In the genomic region with DNA sequence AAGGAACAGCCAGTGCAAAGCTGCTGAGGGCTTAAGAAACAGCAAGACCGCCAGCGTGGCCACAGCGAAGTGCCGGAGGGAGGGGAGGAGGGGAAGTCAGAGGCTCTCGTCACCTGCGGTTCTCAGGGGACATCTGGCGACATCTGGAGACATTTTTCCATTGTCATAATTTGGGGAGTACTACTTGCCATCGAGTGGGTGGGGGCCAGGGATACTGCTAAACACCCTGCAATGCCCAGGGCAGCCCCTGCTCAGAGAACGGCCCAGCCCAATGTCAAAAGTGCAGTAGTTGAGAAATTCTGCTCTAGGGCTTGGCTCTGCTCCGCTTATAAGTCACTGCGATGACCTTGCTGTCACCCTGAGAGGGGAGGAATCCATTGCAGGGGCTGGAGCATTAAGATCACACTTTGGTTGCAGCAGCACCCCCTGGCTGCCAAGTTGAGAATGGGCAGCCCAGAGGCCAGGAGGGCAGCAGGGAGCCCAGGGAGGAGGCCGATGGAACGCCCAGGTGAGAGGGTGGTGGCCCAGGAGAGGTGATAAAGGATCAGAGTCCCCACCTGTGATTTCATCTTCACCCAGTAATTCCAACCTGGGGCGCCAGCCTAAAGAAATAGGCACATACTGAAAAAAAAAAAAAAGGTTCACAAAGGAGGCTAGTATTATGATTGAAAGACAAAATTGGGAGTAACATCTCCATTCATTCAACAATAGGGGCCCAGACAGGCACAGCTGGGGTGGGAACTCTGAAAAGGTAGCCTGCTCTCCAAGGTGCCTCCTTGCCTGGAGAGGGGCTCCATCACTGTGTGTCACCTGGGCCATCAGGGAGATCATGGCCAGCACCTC, we compare ENCODE assay signal across 8 cellular contexts.
DNase-seq lines count a peak whose midpoint lies in the region; ATAC-seq, FAIRE-seq and TF ChIP-seq lines count a peak whose summit lies in the region.

No MANE protein-coding gene starts in this region.

- no peak overlapping the region for H3K4me3 Mint-ChIP-seq in activated naive CD4-positive, alpha-beta T cell treated with anti-CD3 and anti-CD28 coated beads, Interleukin-2, amount 10 ng/mL, durations not matched to agents 7 days and 5 days
- no peak overlapping the region for H3K4me3 Mint-ChIP-seq in T-cell

- H3K9me3 ChIP-seq in K562 (replicated peaks; ENCODE audit: control insufficient read depth, insufficient read depth, low read depth, low read length): no peaks in the 10 kb centered on the region
- H3K9me3 ChIP-seq in right lobe of liver: no peaks in the 10 kb centered on the region

- TF ChIP-seq CTCF in K562 (IDR thresholded peaks at IDR 0.05 in 2 of 3, conservative IDR thresholded peaks at IDR 0.05 in 1 of 3; ENCODE audit: insufficient read depth in 2 of 3, low read depth in 1 of 3, low read length in 3 of 3): peak; percentile 77 to 89 (median 81)
- TF ChIP-seq CTCF in right lobe of liver (IDR thresholded peaks at IDR 0.05): peak; percentile 34 to 56 (median 46)

- peaks cover under 1 to 41% of the 10 kb centered on the region in 2 experiments; a peak in 4 of 5 replicates for H3K27me3 ChIP-seq in K562 (ENCODE audit: control insufficient read depth in 2 of 2, insufficient read depth in 2 of 2, low read length in 2 of 2)
- no peaks in the 10 kb centered on the region for H3K27me3 ChIP-seq in right lobe of liver

- H3K9ac ChIP-seq in K562 (ENCODE audit: insufficient read depth in 1 of 2, low read depth in 2 of 2, low read length in 2 of 2): no peak overlapping the region

- H3K27ac ChIP-seq in K562 (ENCODE audit: extremely low read depth, low read depth, low read length) (no peak overlapping the region), right lobe of liver (no peak overlapping the region)

- no peaks in the 10 kb centered on the region for H3K9me1 ChIP-seq in K562 (ENCODE audit: control insufficient read depth, insufficient read depth, low read length)

- peaks cover 5% of the 10 kb centered on the region in 2 experiments; a peak in 4 of 5 replicates for H3K4me1 ChIP-seq in K562 (replicated peaks in 1 of 2; ENCODE audit: control insufficient read depth in 2 of 2, insufficient read depth in 2 of 2, low read length in 2 of 2)
- no peaks in the 10 kb centered on the region for H3K4me1 ChIP-seq in right lobe of liver

- H4K20me1 ChIP-seq in K562 (replicated peaks; ENCODE audit: control insufficient read depth, insufficient read depth, low read length): 0 out of 2 replicates have a peak, but pooled peaks cover 4% of the 10 kb centered on the region

- CTCF ChIA-PET in activated naive CD4-positive, alpha-beta T cell treated with anti-CD3 and anti-CD28 coated beads, Interleukin-2, amount 10 ng/mL, durations not matched to agents 7 days and 5 days (lab: Charles Lee): interaction anchor here (1.1 kb wide), 1 partner anchor 497 kb away, joined by 5 read pairs; no protein-coding TSS in a partner anchor
- CTCF ChIA-PET in K562 (lab: Yijun Ruan, JAX; ENCODE audit: low intra/inter-chr PET ratio): interaction anchor here (0.6 to 1.2 kb wide), 2 partner anchors 498 to 1392 kb away, joined by 3 to 4 read pairs; no protein-coding TSS in a partner anchor
- CTCF ChIA-PET in T-cell (lab: Charles Lee): no interaction called here

- no peaks in the 10 kb centered on the region for H3K36me3 Mint-ChIP-seq in activated naive CD4-positive, alpha-beta T cell treated with anti-CD3 and anti-CD28 coated beads, Interleukin-2, amount 10 ng/mL, durations not matched to agents 7 days and 5 days
- no peaks in the 10 kb centered on the region for H3K36me3 Mint-ChIP-seq in T-cell

- POLR2A ChIA-PET in K562 (lab: Yijun Ruan, JAX) (no interaction called here), T-cell (lab: Charles Lee) (no interaction called here)

- no peaks in the 10 kb centered on the region for H3K79me2 ChIP-seq in K562 (ENCODE audit: control insufficient read depth, insufficient read depth, low read length)

- peaks cover 9% of the 10 kb centered on the region for H3K27me3 Mint-ChIP-seq in activated naive CD4-positive, alpha-beta T cell treated with anti-CD3 and anti-CD28 coated beads, Interleukin-2, amount 10 ng/mL, durations not matched to agents 7 days and 5 days
- H3K27me3 Mint-ChIP-seq in T-cell: peaks cover 0 to 5% of the 10 kb centered on the region in 2 donors

- peak overlapping the region; percentile 33; the same call in 1 of the 2 replicates for H3K4me2 ChIP-seq in K562 (ENCODE audit: insufficient read depth, low read length)

- H3K27ac Mint-ChIP-seq in activated naive CD4-positive, alpha-beta T cell treated with anti-CD3 and anti-CD28 coated beads, Interleukin-2, amount 10 ng/mL, durations not matched to agents 7 days and 5 days: no peak overlapping the region
- no peak overlapping the region for H3K27ac Mint-ChIP-seq in T-cell

- intact Hi-C loops in K562 (cut with micrococcal nuclease): loop anchor here (2.0 to 5.0 kb wide), 2 partner anchors 71 to 496 kb away; no protein-coding TSS in a partner anchor
- intact Hi-C loops in right lobe of liver (cut with DNase I): no loop called here

- no peaks in the 10 kb centered on the region for H3K36me3 ChIP-seq in K562 (ENCODE audit: control insufficient read depth, insufficient read depth, low read length)
- no peaks in the 10 kb centered on the region for H3K36me3 ChIP-seq in right lobe of liver

- ATAC-seq in K562 (peak; percentile 95), right lobe of liver (peak; percentile 46 to 68 (median 62)), GM19397 (IDR thresholded peaks at IDR 0.05; ENCODE audit: unreplicated experiment) (no peak), T-cell (replicated peaks in 1 of 4) (no peak)

- H3K4me3 ChIP-seq in K562 (no peak overlapping the region), right lobe of liver (no peak overlapping the region)

- WGBS in K562 (ENCODE audit: insufficient coverage, low coverage, missing lambda C conversion rate): 8% methylated on average over 14 of the region's 14 CpGs
- 39% methylated on average over 11 of the region's 14 CpGs for WGBS in right lobe of liver (ENCODE audit: insufficient coverage, low coverage, low lambda C conversion rate, missing lambda C conversion rate)

- peak; percentile 26 to 51; a peak in 2 of 4 replicates for TF ChIP-seq RAD21 in K562 (CRISPR knock-in tag; conservative IDR thresholded peaks at IDR 0.05 in 1 of 2, IDR thresholded peaks at IDR 0.05 in 1 of 2)

- H3K4me1 Mint-ChIP-seq in activated naive CD4-positive, alpha-beta T cell treated with anti-CD3 and anti-CD28 coated beads, Interleukin-2, amount 10 ng/mL, durations not matched to agents 7 days and 5 days: no peaks in the 10 kb centered on the region
- no peaks in the 10 kb centered on the region for H3K4me1 Mint-ChIP-seq in T-cell

- H2AFZ ChIP-seq in K562 (ENCODE audit: low read depth, low read length): peak overlapping the region; percentile 33; the same call in 1 of the 2 replicates

- DNase-seq in activated naive CD4-positive, alpha-beta T cell treated with anti-CD3 and anti-CD28 coated beads, Interleukin-2, amount 10 ng/mL, durations not matched to agents 7 days and 5 days: peak; percentile 24
- DNase-seq in activated naive CD4-positive, alpha-beta T cell treated with anti-CD3 and anti-CD28 coated beads, Interleukin-2, amount 50 U/mL, for 16 hours: no peak
- DNase-seq in M059J (ENCODE audit: low read depth): peak; percentile 77
- DNase-seq in K562 (ENCODE audit: extremely low read depth in 1 of 4, low spot score in 3 of 4): peak; percentile 66 to 81 (median 76)
- DNase-seq in right lobe of liver: no peak
- no peak for DNase-seq in LoVo (ENCODE audit: low spot score)
- no peak for DNase-seq in T-cell

- in situ Hi-C loops in K562 (cut with MboI): no loop called here

- H3K9me3 Mint-ChIP-seq in activated naive CD4-positive, alpha-beta T cell treated with anti-CD3 and anti-CD28 coated beads, Interleukin-2, amount 10 ng/mL, durations not matched to agents 7 days and 5 days: no peaks in the 10 kb centered on the region
- H3K9me3 Mint-ChIP-seq in T-cell: peaks cover 0 to 8% (median 3%) of the 10 kb centered on the region in 3 donors

- peak; percentile 80 for FAIRE-seq in K562 (lab: Jason Lieb, UNC)

- no TSS peak for BruUV-seq in K562 (replicated peaks; lab: Mats Ljungman, UMichigan)

- no peak for TF ChIP-seq POLR2A in K562 (conservative IDR thresholded peaks at IDR 0.05)
- TF ChIP-seq POLR2A in right lobe of liver (IDR thresholded peaks at IDR 0.05): no peak

- TF ChIP-seq EP300 in K562 (IDR thresholded peaks at IDR 0.05; ENCODE audit: low read length): no peak

TF ChIP-seq in K562, 482 proteins besides CTCF, POLR2A, EP300 and RAD21 (continues in another document):
- TF ChIP-seq XRCC4 (IDR thresholded peaks at IDR 0.05; ENCODE audit: extremely low read depth, insufficient read depth, insufficient read length) (no peak), POLR2B (IDR thresholded peaks at IDR 0.05; ENCODE audit: low read depth, partially characterized antibody) (no peak), CEBPB (tag; IDR thresholded peaks at IDR 0.05) (0 out of 2 replicates have a peak, but pooled peaks have one; percentile 22), ZNF445 (CRISPR knock-in tag; IDR thresholded peaks at IDR 0.05; ENCODE audit: low read depth) (no peak)
- TF ChIP-seq, protein P1, sequence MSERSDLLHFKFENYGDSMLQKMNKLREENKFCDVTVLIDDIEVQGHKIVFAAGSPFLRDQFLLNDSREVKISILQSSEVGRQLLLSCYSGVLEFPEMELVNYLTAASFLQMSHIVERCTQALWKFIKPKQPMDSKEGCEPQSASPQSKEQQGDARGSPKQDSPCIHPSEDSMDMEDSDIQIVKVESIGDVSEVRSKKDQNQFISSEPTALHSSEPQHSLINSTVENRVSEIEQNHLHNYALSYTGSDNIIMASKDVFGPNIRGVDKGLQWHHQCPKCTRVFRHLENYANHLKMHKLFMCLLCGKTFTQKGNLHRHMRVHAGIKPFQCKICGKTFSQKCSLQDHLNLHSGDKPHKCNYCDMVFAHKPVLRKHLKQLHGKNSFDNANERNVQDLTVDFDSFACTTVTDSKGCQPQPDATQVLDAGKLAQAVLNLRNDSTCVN (CRISPR knock-in tag; IDR thresholded peaks at IDR 0.05): no peak
- TF ChIP-seq, protein P2, sequence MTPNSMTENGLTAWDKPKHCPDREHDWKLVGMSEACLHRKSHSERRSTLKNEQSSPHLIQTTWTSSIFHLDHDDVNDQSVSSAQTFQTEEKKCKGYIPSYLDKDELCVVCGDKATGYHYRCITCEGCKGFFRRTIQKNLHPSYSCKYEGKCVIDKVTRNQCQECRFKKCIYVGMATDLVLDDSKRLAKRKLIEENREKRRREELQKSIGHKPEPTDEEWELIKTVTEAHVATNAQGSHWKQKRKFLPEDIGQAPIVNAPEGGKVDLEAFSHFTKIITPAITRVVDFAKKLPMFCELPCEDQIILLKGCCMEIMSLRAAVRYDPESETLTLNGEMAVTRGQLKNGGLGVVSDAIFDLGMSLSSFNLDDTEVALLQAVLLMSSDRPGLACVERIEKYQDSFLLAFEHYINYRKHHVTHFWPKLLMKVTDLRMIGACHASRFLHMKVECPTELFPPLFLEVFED (CRISPR knock-in tag; conservative IDR thresholded peaks at IDR 0.05): no peak

Comparison
In these comparisons a context has a peak if more than half of its experiments do, and no peak if none do; other contexts are left out.
1. DNase-seq: peak in activated naive CD4-positive, alpha-beta T cell treated with anti-CD3 and anti-CD28 coated beads, Interleukin-2, amount 10 ng/mL, durations not matched to agents 7 days and 5 days (single experiment), M059J (single experiment) and K562 (4 of 4); none in activated naive CD4-positive, alpha-beta T cell treated with anti-CD3 and anti-CD28 coated beads, Interleukin-2, amount 50 U/mL, for 16 hours (single experiment), right lobe of liver (0 of 3), LoVo (single experiment) and T-cell (0 of 34).
2. ATAC-seq: peak in K562 (single experiment) and right lobe of liver (4 of 4); none in GM19397 (single experiment) and T-cell (0 of 4).
3. CTCF ChIA-PET loops: an anchor here in activated naive CD4-positive, alpha-beta T cell treated with anti-CD3 and anti-CD28 coated beads, Interleukin-2, amount 10 ng/mL, durations not matched to agents 7 days and 5 days (1.1 kb wide) and K562 (0.6 to 1.2 kb wide); none called in T-cell.